Comparison of ENCODE assay signal across 8 cellular contexts in genomic region chr2:38947241-38948239, GRCh38. TPM values are rescaled to one million over a fixed set of nuclear protein-coding genes. Genes with fewer than 3 reads are reported as not detected.
A peak's percentile ranks its signal among the peaks of the same experiment; 100 is the strongest.
DNase-seq lines count a peak whose midpoint lies in the region; ATAC-seq, FAIRE-seq and TF ChIP-seq lines count a peak whose summit lies in the region.

No MANE protein-coding gene starts in this region.

- 26% methylated on average over 9 of the region's 11 CpGs for WGBS in mammary epithelial cell (ENCODE audit: low coverage, missing lambda C conversion rate)

- H3K27ac ChIP-seq in WERI-Rb-1 (no peak overlapping the region), mammary epithelial cell (ENCODE audit: insufficient read depth, low read depth, low read length) (no peak overlapping the region), kidney (ENCODE audit: low read depth in 2 of 2, low read length in 2 of 2) (no peak overlapping the region)

- CTCF ChIA-PET in mammary epithelial cell (lab: Charles Lee; ENCODE audit: low non-redundant PET), result interaction anchor here (0.6 to 1.3 kb wide), 11 partner anchors 11 to 419 kb away, joined by 3 to 12 read pairs (median 4); partner anchors contain the start of gene SOS1

- BruUV-seq in mammary epithelial cell (replicated peaks; lab: Mats Ljungman, UMichigan), result no TSS peak

- dilution Hi-C loops in mammary epithelial cell (cut with HindIII; ENCODE audit: low sequenced_read_pairs), result no loop called here

- H3K9ac ChIP-seq in mammary epithelial cell (ENCODE audit: insufficient read depth, low read length), result no peak overlapping the region
- H3K9ac ChIP-seq in kidney (ENCODE audit: low read length in 2 of 2), result no peak overlapping the region

- H3K9me3 ChIP-seq in WERI-Rb-1 (ENCODE audit: severe bottlenecking) (no peaks in the 10 kb centered on the region), mammary epithelial cell (replicated peaks; ENCODE audit: insufficient read depth, low read length) (no peaks in the 10 kb centered on the region), kidney (ENCODE audit: control insufficient read depth in 1 of 2, low read length in 2 of 2) (no peaks in the 10 kb centered on the region)

- ATAC-seq in HG03060 (IDR thresholded peaks at IDR 0.05; ENCODE audit: low read depth, unreplicated experiment), result peak; percentile 52
- no peak for ATAC-seq in HG02852 (IDR thresholded peaks at IDR 0.05; ENCODE audit: unreplicated experiment)

- no peaks in the 10 kb centered on the region for H3K79me2 ChIP-seq in mammary epithelial cell (ENCODE audit: insufficient read depth, low read length)

- DNase-seq in GM12865 (ENCODE audit: low read depth) (peak; percentile 86), NCI-H2196 (lab: John Stamatoyannopoulos, UW; ENCODE audit: unreplicated experiment) (peak; percentile 75), WERI-Rb-1 (peak; percentile 96), mammary epithelial cell (peak; percentile 87), kidney (no peak)
- peak; percentile 60 to 61 for DNase-seq in stimulated activated CD4-positive, alpha-beta T cell treated with anti-CD3 and anti-CD28 coated beads, Interleukin-2, amount 100 ng/mL, for 48 hours

- H4K20me1 ChIP-seq in mammary epithelial cell (ENCODE audit: insufficient read depth, low read length), result no peaks in the 10 kb centered on the region

- H3K4me3 ChIP-seq in GM12865 (ENCODE audit: low read depth, low read length), result no peak overlapping the region
- no peak overlapping the region for H3K4me3 ChIP-seq in WERI-Rb-1 (ENCODE audit: low read depth, low read length)
- no peak overlapping the region for H3K4me3 ChIP-seq in mammary epithelial cell (replicated peaks in 1 of 3; ENCODE audit: insufficient read depth in 1 of 3, low read depth in 2 of 3, low read length in 3 of 3)
- no peak overlapping the region for H3K4me3 ChIP-seq in kidney (ENCODE audit: low read length in 2 of 2)

- in situ Hi-C loops in mammary epithelial cell (cut with MboI; ENCODE audit: low sequenced_read_pairs in 2 of 2), result loop anchor here (5.0 to 10.0 kb wide), 2 partner anchors 70 to 277 kb away; partner anchors contain the start of genes DHX57 (in 1 of the 2) and MORN2 (in 1 of the 2)

- H3K4me2 ChIP-seq in mammary epithelial cell (ENCODE audit: insufficient read depth, low read depth, low read length), result no peak overlapping the region

- H3K36me3 ChIP-seq in WERI-Rb-1, result no peaks in the 10 kb centered on the region
- H3K36me3 ChIP-seq in mammary epithelial cell (ENCODE audit: insufficient read depth, low read length), result no peaks in the 10 kb centered on the region
- H3K36me3 ChIP-seq in kidney (ENCODE audit: control insufficient read depth in 1 of 2, insufficient read depth in 2 of 2, low read length in 2 of 2), result no peaks in the 10 kb centered on the region

- no peaks in the 10 kb centered on the region for H3K27me3 ChIP-seq in WERI-Rb-1 (ENCODE audit: insufficient read depth, low read depth, severe bottlenecking)
- no peaks in the 10 kb centered on the region for H3K27me3 ChIP-seq in mammary epithelial cell (ENCODE audit: insufficient read depth, low read length)

- TF ChIP-seq CTCF in GM12865 (IDR thresholded peaks at IDR 0.05; ENCODE audit: insufficient read depth, low read depth, low read length, missing control alignments) (peak; percentile 76), WERI-Rb-1 (IDR thresholded peaks at IDR 0.05; ENCODE audit: low read depth, low read length) (peak; percentile 95), mammary epithelial cell (conservative IDR thresholded peaks at IDR 0.05 in 1 of 2, IDR thresholded peaks at IDR 0.05 in 1 of 2; ENCODE audit: extremely low read depth in 1 of 2, insufficient read depth in 1 of 2, low read depth in 1 of 2, low read length in 2 of 2) (peak; percentile 77 to 83), kidney (IDR thresholded peaks at IDR 0.05; ENCODE audit: borderline replicate concordance, extremely low read depth, insufficient read depth) (peak; percentile 61)

- peaks cover 9% of the 10 kb centered on the region for H3K4me1 ChIP-seq in mammary epithelial cell (ENCODE audit: insufficient read depth, low read length)
- H3K4me1 ChIP-seq in kidney (ENCODE audit: control insufficient read depth in 1 of 2, insufficient read depth in 1 of 2, low read depth in 1 of 2, low read length in 2 of 2), result no peaks in the 10 kb centered on the region

- FAIRE-seq in kidney (lab: Jason Lieb, UNC), result peak; percentile 23

- H2AFZ ChIP-seq in mammary epithelial cell (ENCODE audit: low read depth, low read length), result no peak overlapping the region

- intact Hi-C loops in mammary epithelial cell (cut with micrococcal nuclease), result loop anchor here (1.0 to 2.0 kb wide), 3 partner anchors 89 to 283 kb away; no protein-coding TSS in a partner anchor
- intact Hi-C loops in kidney (cut with DNase I), result no loop called here

RNA-seq across cellular contexts. Expression of gene ARHGEF33, which starts 57.9 kb away (rescaled TPM):
- total RNA-seq in mammary epithelial cell (under 1 TPM; 0.19 to 0.33 TPM), kidney (2.3 TPM)
- polyA plus RNA-seq in mammary epithelial cell (0.05 TPM), kidney (ENCODE audit: insufficient read depth, low read depth, low replicate concordance) (2.4 TPM)
- polyA minus RNA-seq in mammary epithelial cell, result not detected
